Comparison of ENCODE assay signal across 1 cellular context in genomic region chr15:101613130-101614000, GRCh38.
TF ChIP-seq lines count a peak whose summit lies in the region.

No MANE protein-coding gene starts in this region.

TF ChIP-seq in K562, 482 proteins besides CTCF, POLR2A, EP300 and RAD21 (continued from another document):
- TF ChIP-seq, protein P1, sequence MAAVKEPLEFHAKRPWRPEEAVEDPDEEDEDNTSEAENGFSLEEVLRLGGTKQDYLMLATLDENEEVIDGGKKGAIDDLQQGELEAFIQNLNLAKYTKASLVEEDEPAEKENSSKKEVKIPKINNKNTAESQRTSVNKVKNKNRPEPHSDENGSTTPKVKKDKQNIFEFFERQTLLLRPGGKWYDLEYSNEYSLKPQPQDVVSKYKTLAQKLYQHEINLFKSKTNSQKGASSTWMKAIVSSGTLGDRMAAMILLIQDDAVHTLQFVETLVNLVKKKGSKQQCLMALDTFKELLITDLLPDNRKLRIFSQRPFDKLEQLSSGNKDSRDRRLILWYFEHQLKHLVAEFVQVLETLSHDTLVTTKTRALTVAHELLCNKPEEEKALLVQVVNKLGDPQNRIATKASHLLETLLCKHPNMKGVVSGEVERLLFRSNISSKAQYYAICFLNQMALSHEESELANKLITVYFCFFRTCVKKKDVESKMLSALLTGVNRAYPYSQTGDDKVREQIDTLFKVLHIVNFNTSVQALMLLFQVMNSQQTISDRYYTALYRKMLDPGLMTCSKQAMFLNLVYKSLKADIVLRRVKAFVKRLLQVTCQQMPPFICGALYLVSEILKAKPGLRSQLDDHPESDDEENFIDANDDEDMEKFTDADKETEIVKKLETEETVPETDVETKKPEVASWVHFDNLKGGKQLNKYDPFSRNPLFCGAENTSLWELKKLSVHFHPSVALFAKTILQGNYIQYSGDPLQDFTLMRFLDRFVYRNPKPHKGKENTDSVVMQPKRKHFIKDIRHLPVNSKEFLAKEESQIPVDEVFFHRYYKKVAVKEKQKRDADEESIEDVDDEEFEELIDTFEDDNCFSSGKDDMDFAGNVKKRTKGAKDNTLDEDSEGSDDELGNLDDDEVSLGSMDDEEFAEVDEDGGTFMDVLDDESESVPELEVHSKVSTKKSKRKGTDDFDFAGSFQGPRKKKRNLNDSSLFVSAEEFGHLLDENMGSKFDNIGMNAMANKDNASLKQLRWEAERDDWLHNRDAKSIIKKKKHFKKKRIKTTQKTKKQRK (IDR thresholded peaks at IDR 0.05; ENCODE audit: borderline replicate concordance, low read depth, low read length), result no peak
- TF ChIP-seq HES1 (IDR thresholded peaks at IDR 0.05; ENCODE audit: low read depth), result no peak
- no peak for TF ChIP-seq NFXL1 (CRISPR knock-in tag; IDR thresholded peaks at IDR 0.05)
- TF ChIP-seq NR2C1 (IDR thresholded peaks at IDR 0.05), result no peak
- no peak for TF ChIP-seq NR2C1 (tag; IDR thresholded peaks at IDR 0.05)
- TF ChIP-seq BRF1 (IDR thresholded peaks at IDR 0.05; ENCODE audit: borderline replicate concordance, extremely low read depth, insufficient read length), result no peak
- peak; percentile 50; the same call in 1 of the 2 replicates for TF ChIP-seq RAD51 (IDR thresholded peaks at IDR 0.05; ENCODE audit: borderline replicate concordance, low read depth)
- TF ChIP-seq L3MBTL2 (IDR thresholded peaks at IDR 0.05), result 0 out of 2 replicates have a peak, but pooled peaks have one; percentile 7
- TF ChIP-seq TOE1 (IDR thresholded peaks at IDR 0.05; ENCODE audit: borderline replicate concordance), result no peak
- TF ChIP-seq TOE1 (CRISPR knock-in tag; IDR thresholded peaks at IDR 0.05; ENCODE audit: borderline replicate concordance, low read depth), result no peak
- TF ChIP-seq NFIC (IDR thresholded peaks at IDR 0.05), result peak; percentile 86
- TF ChIP-seq, protein P2, sequence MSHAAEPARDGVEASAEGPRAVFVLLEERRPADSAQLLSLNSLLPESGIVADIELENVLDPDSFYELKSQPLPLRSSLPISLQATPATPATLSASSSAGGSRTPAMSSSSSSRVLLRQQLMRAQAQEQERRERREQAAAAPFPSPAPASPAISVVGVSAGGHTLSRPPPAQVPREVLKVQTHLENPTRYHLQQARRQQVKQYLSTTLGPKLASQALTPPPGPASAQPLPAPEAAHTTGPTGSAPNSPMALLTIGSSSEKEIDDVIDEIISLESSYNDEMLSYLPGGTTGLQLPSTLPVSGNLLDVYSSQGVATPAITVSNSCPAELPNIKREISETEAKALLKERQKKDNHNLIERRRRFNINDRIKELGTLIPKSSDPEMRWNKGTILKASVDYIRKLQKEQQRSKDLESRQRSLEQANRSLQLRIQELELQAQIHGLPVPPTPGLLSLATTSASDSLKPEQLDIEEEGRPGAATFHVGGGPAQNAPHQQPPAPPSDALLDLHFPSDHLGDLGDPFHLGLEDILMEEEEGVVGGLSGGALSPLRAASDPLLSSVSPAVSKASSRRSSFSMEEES (CRISPR knock-in tag; IDR thresholded peaks at IDR 0.05), result peak; percentile 34
- no peak for TF ChIP-seq TEAD2 (tag; IDR thresholded peaks at IDR 0.05)
- TF ChIP-seq E2F6 (IDR thresholded peaks at IDR 0.05; ENCODE audit: borderline replicate concordance in 1 of 2, extremely low read depth in 1 of 2, insufficient read depth in 1 of 2, insufficient read length in 1 of 2, low read depth in 1 of 2, low read length in 1 of 2, poor library complexity in 1 of 2, severe bottlenecking in 1 of 2), result peak in 1 of 2 experiments; percentile 12
- TF ChIP-seq BHLHE40 (IDR thresholded peaks at IDR 0.05; ENCODE audit: low read length), result peak; percentile 78
- no peak for TF ChIP-seq RNF2 (IDR thresholded peaks at IDR 0.05)
- no peak for TF ChIP-seq ZNF592 (IDR thresholded peaks at IDR 0.05)
- TF ChIP-seq, protein P3, sequence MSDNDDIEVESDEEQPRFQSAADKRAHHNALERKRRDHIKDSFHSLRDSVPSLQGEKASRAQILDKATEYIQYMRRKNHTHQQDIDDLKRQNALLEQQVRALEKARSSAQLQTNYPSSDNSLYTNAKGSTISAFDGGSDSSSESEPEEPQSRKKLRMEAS (CRISPR knock-in tag; IDR thresholded peaks at IDR 0.05), result no peak
- TF ChIP-seq ADNP (tag; IDR thresholded peaks at IDR 0.05), result no peak
- no peak for TF ChIP-seq ZNF551 (CRISPR knock-in tag; IDR thresholded peaks at IDR 0.05)
- TF ChIP-seq, protein P4, sequence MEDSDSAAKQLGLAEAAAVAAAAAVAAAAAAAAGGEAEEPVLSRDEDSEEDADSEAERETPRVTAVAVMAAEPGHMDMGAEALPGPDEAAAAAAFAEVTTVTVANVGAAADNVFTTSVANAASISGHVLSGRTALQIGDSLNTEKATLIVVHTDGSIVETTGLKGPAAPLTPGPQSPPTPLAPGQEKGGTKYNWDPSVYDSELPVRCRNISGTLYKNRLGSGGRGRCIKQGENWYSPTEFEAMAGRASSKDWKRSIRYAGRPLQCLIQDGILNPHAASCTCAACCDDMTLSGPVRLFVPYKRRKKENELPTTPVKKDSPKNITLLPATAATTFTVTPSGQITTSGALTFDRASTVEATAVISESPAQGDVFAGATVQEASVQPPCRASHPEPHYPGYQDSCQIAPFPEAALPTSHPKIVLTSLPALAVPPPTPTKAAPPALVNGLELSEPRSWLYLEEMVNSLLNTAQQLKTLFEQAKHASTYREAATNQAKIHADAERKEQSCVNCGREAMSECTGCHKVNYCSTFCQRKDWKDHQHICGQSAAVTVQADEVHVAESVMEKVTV (CRISPR knock-in tag; IDR thresholded peaks at IDR 0.05), result no peak
- TF ChIP-seq STAG1 (CRISPR knock-in tag; IDR thresholded peaks at IDR 0.05; ENCODE audit: borderline replicate concordance), result no peak
- TF ChIP-seq ZNF24 (IDR thresholded peaks at IDR 0.05), result no peak
- TF ChIP-seq, protein P5, sequence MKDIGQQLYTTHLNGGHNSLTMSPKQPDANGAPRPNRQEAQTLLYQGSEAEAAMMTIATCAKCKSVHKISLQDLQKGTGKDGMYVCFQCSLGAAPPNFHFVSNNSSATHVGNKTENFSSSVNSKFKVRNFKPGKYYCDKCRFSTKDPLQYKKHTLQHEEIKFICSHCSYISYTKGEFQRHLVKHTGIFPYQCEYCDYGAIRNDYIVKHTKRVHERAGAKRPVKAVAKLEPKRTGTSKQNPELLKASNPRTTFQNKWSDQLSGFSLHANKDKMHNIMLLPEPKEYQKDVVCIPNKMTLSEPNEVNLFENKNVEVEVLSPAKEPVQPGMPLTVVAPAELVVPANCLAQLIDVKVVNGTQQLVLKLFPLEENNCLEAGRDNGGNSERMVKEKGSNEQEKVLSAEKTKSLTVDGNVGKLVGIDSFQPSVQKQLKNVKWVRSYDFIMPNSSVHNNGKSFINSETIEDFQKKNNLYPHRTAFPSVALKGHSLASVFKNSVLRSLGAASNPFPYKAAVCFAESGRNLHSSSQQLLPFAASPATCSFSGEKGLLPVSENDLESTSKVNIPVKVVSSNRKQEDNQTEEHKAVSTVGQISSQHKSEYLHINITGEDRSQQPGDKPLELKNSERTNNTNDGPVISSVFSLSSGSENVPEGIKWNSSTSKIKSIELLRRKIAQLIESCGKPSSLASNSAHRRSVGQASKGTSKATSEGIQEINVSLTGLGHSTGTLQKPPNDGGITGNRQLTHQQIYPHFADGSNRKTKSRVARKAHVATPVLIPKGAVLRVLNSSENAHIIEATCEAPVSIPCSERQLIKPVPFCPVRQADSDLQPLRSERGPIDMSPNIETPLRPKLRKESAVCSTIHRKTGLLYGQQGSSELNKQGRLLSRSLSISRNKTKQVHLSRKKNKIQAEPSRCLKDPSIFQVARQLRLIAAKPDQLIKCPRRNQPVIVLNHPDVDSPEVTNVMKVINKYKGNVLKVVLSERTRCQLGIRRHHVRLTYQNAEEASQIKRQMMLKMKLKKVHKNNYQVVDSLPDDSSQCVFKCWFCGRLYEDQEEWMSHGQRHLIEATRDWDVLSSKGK (CRISPR knock-in tag; IDR thresholded peaks at IDR 0.05), result no peak
- no peak for TF ChIP-seq SP1 (CRISPR knock-in tag; IDR thresholded peaks at IDR 0.05)
- TF ChIP-seq MCM2 (IDR thresholded peaks at IDR 0.05; ENCODE audit: low read depth), result no peak
- TF ChIP-seq ZBTB34 (CRISPR knock-in tag; IDR thresholded peaks at IDR 0.05), result no peak
- TF ChIP-seq, protein P6, sequence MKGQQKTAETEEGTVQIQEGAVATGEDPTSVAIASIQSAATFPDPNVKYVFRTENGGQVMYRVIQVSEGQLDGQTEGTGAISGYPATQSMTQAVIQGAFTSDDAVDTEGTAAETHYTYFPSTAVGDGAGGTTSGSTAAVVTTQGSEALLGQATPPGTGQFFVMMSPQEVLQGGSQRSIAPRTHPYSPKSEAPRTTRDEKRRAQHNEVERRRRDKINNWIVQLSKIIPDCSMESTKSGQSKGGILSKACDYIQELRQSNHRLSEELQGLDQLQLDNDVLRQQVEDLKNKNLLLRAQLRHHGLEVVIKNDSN (CRISPR knock-in tag; IDR thresholded peaks at IDR 0.05), result peak; percentile 70
- TF ChIP-seq, protein P7, sequence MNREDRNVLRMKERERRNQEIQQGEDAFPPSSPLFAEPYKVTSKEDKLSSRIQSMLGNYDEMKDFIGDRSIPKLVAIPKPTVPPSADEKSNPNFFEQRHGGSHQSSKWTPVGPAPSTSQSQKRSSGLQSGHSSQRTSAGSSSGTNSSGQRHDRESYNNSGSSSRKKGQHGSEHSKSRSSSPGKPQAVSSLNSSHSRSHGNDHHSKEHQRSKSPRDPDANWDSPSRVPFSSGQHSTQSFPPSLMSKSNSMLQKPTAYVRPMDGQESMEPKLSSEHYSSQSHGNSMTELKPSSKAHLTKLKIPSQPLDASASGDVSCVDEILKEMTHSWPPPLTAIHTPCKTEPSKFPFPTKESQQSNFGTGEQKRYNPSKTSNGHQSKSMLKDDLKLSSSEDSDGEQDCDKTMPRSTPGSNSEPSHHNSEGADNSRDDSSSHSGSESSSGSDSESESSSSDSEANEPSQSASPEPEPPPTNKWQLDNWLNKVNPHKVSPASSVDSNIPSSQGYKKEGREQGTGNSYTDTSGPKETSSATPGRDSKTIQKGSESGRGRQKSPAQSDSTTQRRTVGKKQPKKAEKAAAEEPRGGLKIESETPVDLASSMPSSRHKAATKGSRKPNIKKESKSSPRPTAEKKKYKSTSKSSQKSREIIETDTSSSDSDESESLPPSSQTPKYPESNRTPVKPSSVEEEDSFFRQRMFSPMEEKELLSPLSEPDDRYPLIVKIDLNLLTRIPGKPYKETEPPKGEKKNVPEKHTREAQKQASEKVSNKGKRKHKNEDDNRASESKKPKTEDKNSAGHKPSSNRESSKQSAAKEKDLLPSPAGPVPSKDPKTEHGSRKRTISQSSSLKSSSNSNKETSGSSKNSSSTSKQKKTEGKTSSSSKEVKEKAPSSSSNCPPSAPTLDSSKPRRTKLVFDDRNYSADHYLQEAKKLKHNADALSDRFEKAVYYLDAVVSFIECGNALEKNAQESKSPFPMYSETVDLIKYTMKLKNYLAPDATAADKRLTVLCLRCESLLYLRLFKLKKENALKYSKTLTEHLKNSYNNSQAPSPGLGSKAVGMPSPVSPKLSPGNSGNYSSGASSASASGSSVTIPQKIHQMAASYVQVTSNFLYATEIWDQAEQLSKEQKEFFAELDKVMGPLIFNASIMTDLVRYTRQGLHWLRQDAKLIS (CRISPR knock-in tag; IDR thresholded peaks at IDR 0.05), result no peak
